In genomic region chr10:102917962-102918816, GRCh38 we compare ENCODE assay signal across 8 cellular contexts. TPM values are rescaled to one million over a fixed set of nuclear protein-coding genes. Genes with fewer than 3 reads are reported as not detected.
DNase-seq lines count a peak whose midpoint lies in the region; ATAC-seq and TF ChIP-seq lines count a peak whose summit lies in the region.

Gene CNNM2 (plus strand): TSS chr10:102918294. CDS start chr10:102918481, 187 bp downstream.

- H3K36me3 Mint-ChIP-seq in Calu3 (ENCODE audit: insufficient read depth, unreplicated experiment): peaks cover 27% of the 10 kb centered on the region

- peak within 1 kb of the TSS; percentile 44 for H2BK120ac ChIP-seq in mesenchymal stem cell (ENCODE audit: low read depth, low read length)

- TF ChIP-seq CTCF in Calu3 (IDR thresholded peaks at IDR 0.05; ENCODE audit: unreplicated experiment): no peak

- peak within 1 kb of the TSS in 1 of 2 experiments; percentile 92 for H3K23ac ChIP-seq in mesenchymal stem cell (ENCODE audit: low read length in 2 of 2)

- intact Hi-C loops in Calu3 (cut with micrococcal nuclease; ENCODE audit: unreplicated experiment): loop anchor here (1.0 to 10.0 kb wide), 3 partner anchors 151 to 326 kb away; no protein-coding TSS in a partner anchor

- WGBS in mesenchymal stem cell: under 1% methylated on average over 58 of the region's 80 CpGs

- peak within 1 kb of the TSS; percentile 74 for H2AFZ ChIP-seq in mesenchymal stem cell (ENCODE audit: low read depth, low read length)

- BruUV-seq in Calu3 (replicated peaks; lab: Mats Ljungman, UMichigan): no TSS peak

- H3K9me3 Mint-ChIP-seq in Calu3 (ENCODE audit: low read depth, unreplicated experiment): no peaks in the 10 kb centered on the region

- DNase-seq in Calu3 (peak; percentile 97), HUDEP-2 (lab: John Stamatoyannopoulos, UW; ENCODE audit: unreplicated experiment in 76 of 76) (peak in 75 of 76 experiments; percentile 91 to 100 (median 99)), NOMO-1 treated with dmso at 0.1 percent for 144 hours (lab: John Stamatoyannopoulos, UW; ENCODE audit: unreplicated experiment) (peak; percentile 99), mesenchymal stem cell (peak; percentile 100)
- DNase-seq in activated CD8-positive, alpha-beta memory T cell treated with anti-CD3 and anti-CD28 coated beads, Interleukin-2, amount 50 U/mL, for 1 hour (ENCODE audit: extremely low read depth): peak; percentile 100
- peak; percentile 99 for DNase-seq in stimulated activated CD8-positive, alpha-beta memory T cell treated with anti-CD3 and anti-CD28 coated beads, Interleukin-12 subunit alpha, Interleukin-12 subunit beta, amount 100 ng/mL, for 24 hours (ENCODE audit: extremely low read depth)

- H3K27me3 ChIP-seq in endocrine pancreas (ENCODE audit: control insufficient read depth, insufficient read depth, low read length): no peaks in the 10 kb centered on the region
- peaks cover 8 to 13% of the 10 kb centered on the region in 2 experiments for H3K27me3 ChIP-seq in mesenchymal stem cell (ENCODE audit: control insufficient read depth in 1 of 2, insufficient read depth in 1 of 2, low read length in 2 of 2)

- H4K8ac ChIP-seq in mesenchymal stem cell (ENCODE audit: low read length): peak within 1 kb of the TSS; percentile 78

- peak within 1 kb of the TSS; percentile 98 for H3K4me3 Mint-ChIP-seq in Calu3 (ENCODE audit: low read depth, unreplicated experiment)

- H3K4me3 ChIP-seq in endocrine pancreas (ENCODE audit: control insufficient read depth, insufficient read depth, low read length) (peak within 1 kb of the TSS; percentile 85), mesenchymal stem cell (ENCODE audit: insufficient read depth in 1 of 2, low read depth in 1 of 2, low read length in 2 of 2) (peak within 1 kb of the TSS; percentile 87 to 93)

- peak within 1 kb of the TSS; percentile 78 for H4K91ac ChIP-seq in mesenchymal stem cell (ENCODE audit: low read length)

- H3K4me2 ChIP-seq in mesenchymal stem cell (ENCODE audit: low read length, poor library complexity, severe bottlenecking): peak within 1 kb of the TSS; percentile 96

- H3K27ac ChIP-seq in mesenchymal stem cell (ENCODE audit: low read length, poor library complexity, severe bottlenecking): peak within 1 kb of the TSS; percentile 48

- CTCF ChIA-PET in Calu3 (lab: Charles Lee): interaction anchor here (0.5 to 2.1 kb wide), 11 partner anchors 16 to 415 kb away, joined by 3 to 15 read pairs (median 3); no protein-coding TSS in a partner anchor

- H3K4ac ChIP-seq in mesenchymal stem cell (ENCODE audit: low read depth in 1 of 2, low read length in 2 of 2): peak within 1 kb of the TSS; percentile 9 to 90

- H3K79me1 ChIP-seq in mesenchymal stem cell (replicated peaks; ENCODE audit: low read length, poor library complexity, severe bottlenecking): peaks cover 9% of the 10 kb centered on the region

- no peaks in the 10 kb centered on the region for H3K27me3 Mint-ChIP-seq in Calu3 (ENCODE audit: unreplicated experiment)

- H3K9ac ChIP-seq in endocrine pancreas (ENCODE audit: control insufficient read depth, insufficient read depth, low read length): peak within 1 kb of the TSS; percentile 3
- peak within 1 kb of the TSS; percentile 90 for H3K9ac ChIP-seq in mesenchymal stem cell (ENCODE audit: low read length)

- peak within 1 kb of the TSS in 1 of 2 experiments; percentile 91 for H3K14ac ChIP-seq in mesenchymal stem cell (ENCODE audit: low read length in 2 of 2)

- H2BK12ac ChIP-seq in mesenchymal stem cell (ENCODE audit: low read length in 2 of 2): peak within 1 kb of the TSS in 1 of 2 experiments; percentile 70

- no peaks in the 10 kb centered on the region for H3K36me3 ChIP-seq in endocrine pancreas (ENCODE audit: control insufficient read depth, insufficient read depth, low read length)
- H3K36me3 ChIP-seq in mesenchymal stem cell (ENCODE audit: control insufficient read depth in 1 of 2, insufficient read depth in 2 of 2, low read depth in 1 of 2, low read length in 2 of 2): no peaks in the 10 kb centered on the region

- H3K4me1 ChIP-seq in endocrine pancreas (ENCODE audit: control insufficient read depth, insufficient read depth, low read length): peaks cover 10% of the 10 kb centered on the region
- peaks cover 14% of the 10 kb centered on the region for H3K4me1 ChIP-seq in mesenchymal stem cell (ENCODE audit: control insufficient read depth, insufficient read depth, low read depth, low read length)

- peak within 1 kb of the TSS; percentile 74 to 97 for H3K18ac ChIP-seq in mesenchymal stem cell (ENCODE audit: low read depth in 1 of 2, low read length in 2 of 2)

- no peak within 1 kb of the TSS for H2AK5ac ChIP-seq in mesenchymal stem cell (ENCODE audit: low read length, severe bottlenecking)

- H2BK15ac ChIP-seq in mesenchymal stem cell (ENCODE audit: low read depth, poor library complexity, severe bottlenecking): peak within 1 kb of the TSS; percentile 57

- H3K9me3 ChIP-seq in endocrine pancreas (ENCODE audit: control insufficient read depth, low read length) (no peaks in the 10 kb centered on the region), mesenchymal stem cell (ENCODE audit: control insufficient read depth, low read length) (no peaks in the 10 kb centered on the region)

- peak; percentile 82 for ATAC-seq in GM21390 (IDR thresholded peaks at IDR 0.05; ENCODE audit: unreplicated experiment)

- H2BK5ac ChIP-seq in mesenchymal stem cell (ENCODE audit: low read depth, low read length, poor library complexity, severe bottlenecking): peak within 1 kb of the TSS; percentile 1

- H3K4me1 Mint-ChIP-seq in Calu3 (ENCODE audit: low read depth, unreplicated experiment): peaks cover 26% of the 10 kb centered on the region

- peak within 1 kb of the TSS; percentile 70 for H3K27ac Mint-ChIP-seq in Calu3 (ENCODE audit: unreplicated experiment)

RNA-seq across cellular contexts. Expression of gene CNNM2, which starts in this region (rescaled TPM):
- 3.2 and 4.2 TPM in 2 replicates for total RNA-seq in Calu3 (2022)
- polyA plus RNA-seq in mesenchymal stem cell (2013, experiment 1 of 2): 12.4 TPM
- 11.7 TPM for polyA plus RNA-seq in mesenchymal stem cell (2013, experiment 2 of 2)

Comparison
In these comparisons a context has a peak if more than half of its experiments do, and no peak if none do; other contexts are left out.
1. Peak in every context shown above with its lines: DNase-seq, ATAC-seq, H3K4me3 ChIP-seq and H3K27ac ChIP-seq.